27 cellular contexts compared by ENCODE assay signal in the genomic region with DNA sequence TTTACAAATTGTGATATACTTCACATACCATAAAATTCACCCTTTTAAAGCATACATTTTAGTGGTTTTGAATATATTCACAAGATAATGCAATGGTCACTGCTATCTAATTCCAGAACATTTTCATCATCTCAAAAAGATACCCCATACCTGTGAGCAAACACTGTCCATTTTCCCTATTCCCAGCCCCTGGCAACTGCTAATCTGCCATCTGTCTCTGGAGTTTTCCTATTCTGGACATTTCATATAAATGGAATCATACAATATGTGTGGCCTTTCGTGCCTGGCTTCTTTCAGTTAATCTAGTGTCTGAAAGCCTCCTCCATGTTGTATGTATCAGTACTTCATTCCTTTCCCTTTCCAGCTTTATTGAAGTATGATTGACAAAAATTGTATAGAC.
"Had no signal": no experiment of that assay in that cellular context is flagged by ENCODE, and none has a peak within 500 bp of the region (broad histone marks: within the 10 kb centered on the region; RNA-seq: fewer than 3 reads in every experiment).

No MANE protein-coding gene starts in this region.

- H3K27me3 ChIP-seq: brain microvascular endothelial cell, cardiac muscle cell had no signal

- H3K4me3 Mint-ChIP-seq: activated CD4-positive, alpha-beta memory T cell treated with anti-CD3 and anti-CD28 coated beads, Interleukin-2, amount 10 ng/mL, durations not matched to agents 7 days and 5 days; activated CD4-positive, alpha-beta T cell treated with anti-CD3 and anti-CD28 coated beads for 36 hours; activated naive CD4-positive, alpha-beta T cell treated with anti-CD3 and anti-CD28 coated beads, Interleukin-2, amount 50 U/mL, for 24 hours; activated naive CD8-positive, alpha-beta T cell treated with anti-CD3 and anti-CD28 coated beads, Interleukin-2, amount 50 U/mL, for 24 hours; activated T-cell treated with anti-CD3 and anti-CD28 coated beads, Interleukin-2, amount 50 U/mL, for 72 hours; T-cell had no signal

- H3K4me3 ChIP-seq: cardiac muscle cell, SK-N-MC had no signal

- FAIRE-seq: astrocyte, TTC549 had no signal

- H3K27me3 Mint-ChIP-seq: activated CD4-positive, alpha-beta T cell treated with anti-CD3 and anti-CD28 coated beads for 36 hours; activated naive CD4-positive, alpha-beta T cell treated with anti-CD3 and anti-CD28 coated beads, Interleukin-2, amount 50 U/mL, for 24 hours; activated naive CD8-positive, alpha-beta T cell treated with anti-CD3 and anti-CD28 coated beads, Interleukin-2, amount 50 U/mL, for 24 hours; T-cell had no signal

- H3K27ac Mint-ChIP-seq: activated CD4-positive, alpha-beta memory T cell treated with anti-CD3 and anti-CD28 coated beads, Interleukin-2, amount 10 ng/mL, durations not matched to agents 7 days and 5 days; activated CD4-positive, alpha-beta T cell treated with anti-CD3 and anti-CD28 coated beads for 36 hours; activated naive CD4-positive, alpha-beta T cell treated with anti-CD3 and anti-CD28 coated beads, Interleukin-2, amount 50 U/mL, for 24 hours; activated naive CD8-positive, alpha-beta T cell treated with anti-CD3 and anti-CD28 coated beads, Interleukin-2, amount 50 U/mL, for 24 hours; activated T-cell treated with anti-CD3 and anti-CD28 coated beads, Interleukin-2, amount 50 U/mL, for 72 hours; activated T-helper 2 cell treated with anti-CD3 and anti-CD28 coated beads, Interferon-gamma antibody, Interleukin-2, Interleukin-4, amounts not matched to agents 10 μg/mL and 5 μg/mL and 100 μg/mL, durations not matched to agents 14 hours and 24 hours and 36 hours; T-cell had no signal

- DNase-seq: activated CD4-positive, alpha-beta memory T cell treated with anti-CD3 and anti-CD28 coated beads, Interleukin-2, amount 10 ng/mL, durations not matched to agents 7 days and 5 days; activated CD4-positive, alpha-beta T cell treated with anti-CD3 and anti-CD28 coated beads for 36 hours; activated CD4-positive, alpha-beta T cell treated with anti-CD3 and anti-CD28 coated beads, Interleukin-2, amount 50 U/mL, for 1 hour; activated CD4-positive, CD25-positive, alpha-beta regulatory T cell; activated CD8-positive, alpha-beta memory T cell treated with anti-CD3 and anti-CD28 coated beads, Interleukin-2, amount 50 U/mL, for 4 hours; activated naive CD4-positive, alpha-beta T cell; activated naive CD8-positive, alpha-beta T cell treated with anti-CD3 and anti-CD28 coated beads, Interleukin-2, amount 50 U/mL, for 24 hours; activated T-cell treated with anti-CD3 and anti-CD28 coated beads, Interleukin-2, amount 50 U/mL, for 72 hours; amniotic stem cell; brain microvascular endothelial cell; Karpas-422; MM.1S; NCI-H1105; NCI-H1694 treated with DMSO at 0.1 percent for 48 hours; NCI-H2029 treated with DMSO at 0.1 percent for 48 hours; NCI-H446; NCI-H526; T-cell; T-helper 2 cell; T1000 had no signal

- H3K36me3 ChIP-seq: brain microvascular endothelial cell, cardiac muscle cell had no signal

- ATAC-seq: activated CD4-positive, alpha-beta T cell treated with anti-CD3 and anti-CD28 coated beads for 36 hours; activated naive CD8-positive, alpha-beta T cell treated with anti-CD3 and anti-CD28 coated beads, Interleukin-2, amount 50 U/mL, for 24 hours; activated T-cell treated with anti-CD3 and anti-CD28 coated beads, Interleukin-2, amount 50 U/mL, for 72 hours; T-cell had no signal

- H3K27ac ChIP-seq: brain microvascular endothelial cell, SK-N-MC, VCaP had no signal
